ENCODE assay signal across 21 cellular contexts in genomic region chrX:23937100-23937499, GRCh38. TPM values are rescaled to one million over a fixed set of nuclear protein-coding genes. Genes with fewer than 3 reads are reported as not detected.
DNase-seq lines count a peak whose midpoint lies in the region; ATAC-seq and TF ChIP-seq lines count a peak whose summit lies in the region.
"Had no signal": no experiment of that assay in that cellular context is flagged by ENCODE, and none has a peak within 500 bp of the region (broad histone marks: within the 10 kb centered on the region; RNA-seq: fewer than 3 reads in every experiment).

No MANE protein-coding gene starts in this region.

- H3K79me2 ChIP-seq in GM23338 (replicated peaks; ENCODE audit: insufficient read depth) (no peaks in the 10 kb centered on the region), neural progenitor cell (ENCODE audit: low read depth) (no peaks in the 10 kb centered on the region)

- no peaks in the 10 kb centered on the region for H3F3A ChIP-seq in GM23338 (replicated peaks; ENCODE audit: low read depth)
- H3F3A ChIP-seq in neural progenitor cell (ENCODE audit: low read depth), result peaks cover 1% of the 10 kb centered on the region

- CTCF ChIA-PET in WTC11 (lab: Charles Lee), result interaction anchor here (0.6 to 1.8 kb wide), 5 partner anchors 13 to 117 kb away, joined by 3 to 11 read pairs (median 4); partner anchors contain the start of genes APOO and CXorf58

- H3K4me3 ChIP-seq in GM23338 (no peak overlapping the region), neural progenitor cell (no peak overlapping the region)
- H3K4me3 ChIP-seq: lung, testis had no signal

- H3K4me3 Mint-ChIP-seq in GM23338 (no peak overlapping the region), WTC11 (no peak overlapping the region), neural progenitor cell (no peak overlapping the region)
- H3K4me3 Mint-ChIP-seq: activated naive CD4-positive, alpha-beta T cell treated with anti-CD3 and anti-CD28 coated beads for 36 hours; activated T-cell treated with anti-CD3 and anti-CD28 coated beads, Interleukin-2, amount 50 U/mL, for 4 hours; stimulated activated effector memory CD8-positive, alpha-beta T cell treated with anti-CD3 and anti-CD28 coated beads, Interleukin-12 subunit alpha, Interleukin-12 subunit beta, amount 100 ng/mL, for 72 hours; T-cell had no signal

- H3K36me3 ChIP-seq in GM23338 (ENCODE audit: insufficient read depth) (no peaks in the 10 kb centered on the region), neural progenitor cell (no peaks in the 10 kb centered on the region)

- H4K20me1 ChIP-seq in GM23338 (replicated peaks; ENCODE audit: insufficient read depth), result no peaks in the 10 kb centered on the region
- no peaks in the 10 kb centered on the region for H4K20me1 ChIP-seq in neural progenitor cell (ENCODE audit: low read depth)

- H3K9me3 ChIP-seq in neural progenitor cell (ENCODE audit: low read depth), result no peaks in the 10 kb centered on the region
- H3K9me3 ChIP-seq: testis had no signal

- H3K27ac ChIP-seq in GM23338 (ENCODE audit: low read depth) (no peak overlapping the region), neural progenitor cell (no peak overlapping the region)
- H3K27ac ChIP-seq: testis, VCaP had no signal

- H3K4me2 ChIP-seq in GM23338 (no peak overlapping the region), neural progenitor cell (no peak overlapping the region)

- no peak overlapping the region for H3K9ac ChIP-seq in neural progenitor cell

- H3K9me2 ChIP-seq in GM23338 (ENCODE audit: insufficient read depth), result no peaks in the 10 kb centered on the region

- peaks cover 5% of the 10 kb centered on the region; the same call in 2 of the 3 replicates for H3K4me1 Mint-ChIP-seq in GM23338
- H3K4me1 Mint-ChIP-seq in WTC11, result peaks cover 2% of the 10 kb centered on the region; the same call in 1 of the 2 replicates
- H3K4me1 Mint-ChIP-seq in neural progenitor cell, result peaks cover 3% of the 10 kb centered on the region
- H3K4me1 Mint-ChIP-seq: stimulated activated effector memory CD8-positive, alpha-beta T cell treated with anti-CD3 and anti-CD28 coated beads, Interleukin-12 subunit alpha, Interleukin-12 subunit beta, amount 100 ng/mL, for 72 hours had no signal

- H3K27me3 Mint-ChIP-seq in GM23338 (ENCODE audit: insufficient read depth, low read depth, poor library complexity), result no peaks in the 10 kb centered on the region
- H3K27me3 Mint-ChIP-seq in WTC11 (ENCODE audit: low read depth), result no peaks in the 10 kb centered on the region
- peaks cover 5% of the 10 kb centered on the region for H3K27me3 Mint-ChIP-seq in neural progenitor cell (ENCODE audit: insufficient read depth, low read depth)
- H3K27me3 Mint-ChIP-seq: T-cell had no signal

- DNase-seq in GM23338 (ENCODE audit: low spot score), result peak; percentile 13
- peak; percentile 7 for DNase-seq in M059J (ENCODE audit: low read depth)
- DNase-seq in WTC11 (ENCODE audit: low spot score), result no peak
- peak; percentile 23 for DNase-seq in neural progenitor cell (ENCODE audit: low spot score)
- no peak for DNase-seq in NCI-H446 treated with DMSO at 0.1 percent for 48 hours (lab: John Stamatoyannopoulos, UW)
- DNase-seq in AG20443 (ENCODE audit: low spot score), result no peak
- DNase-seq: activated naive CD4-positive, alpha-beta T cell treated with anti-CD3 and anti-CD28 coated beads for 36 hours; activated T-cell treated with anti-CD3 and anti-CD28 coated beads, Interleukin-2, amount 50 U/mL, for 4 hours; anterior cingulate cortex; Karpas-422; NCI-H1105 treated with DMSO at 0.1 percent for 48 hours; NCI-H2227 treated with DMSO at 0.1 percent for 48 hours; right cardiac atrium; T-cell; testis had no signal

- H3K4me1 ChIP-seq in GM23338 (ENCODE audit: insufficient read depth), result no peaks in the 10 kb centered on the region; the same call in 1 of the 2 replicates
- no peaks in the 10 kb centered on the region for H3K4me1 ChIP-seq in neural progenitor cell
- H3K4me1 ChIP-seq: testis had no signal

- H3K9me3 Mint-ChIP-seq in GM23338 (no peaks in the 10 kb centered on the region), WTC11 (no peaks in the 10 kb centered on the region), neural progenitor cell (no peaks in the 10 kb centered on the region)
- H3K9me3 Mint-ChIP-seq: activated naive CD4-positive, alpha-beta T cell treated with anti-CD3 and anti-CD28 coated beads for 36 hours; activated T-cell treated with anti-CD3 and anti-CD28 coated beads, Interleukin-2, amount 50 U/mL, for 4 hours; stimulated activated effector memory CD8-positive, alpha-beta T cell treated with anti-CD3 and anti-CD28 coated beads, Interleukin-12 subunit alpha, Interleukin-12 subunit beta, amount 100 ng/mL, for 72 hours; T-cell had no signal

- TF ChIP-seq CTCF in GM23338 (conservative IDR thresholded peaks at IDR 0.05; ENCODE audit: low read depth in 2 of 2) (0 out of 4 replicates have a peak, but pooled peaks of 1 of the 2 experiments have one; percentile 6), WTC11 (IDR thresholded peaks at IDR 0.05) (no peak), neural progenitor cell (IDR thresholded peaks at IDR 0.05) (peak; percentile 21)

- H3K27ac Mint-ChIP-seq in GM23338, result no peak overlapping the region
- no peak overlapping the region for H3K27ac Mint-ChIP-seq in WTC11
- H3K27ac Mint-ChIP-seq in neural progenitor cell, result no peak overlapping the region
- H3K27ac Mint-ChIP-seq: activated naive CD4-positive, alpha-beta T cell treated with anti-CD3 and anti-CD28 coated beads for 36 hours; stimulated activated effector memory CD8-positive, alpha-beta T cell treated with anti-CD3 and anti-CD28 coated beads, Interleukin-12 subunit alpha, Interleukin-12 subunit beta, amount 100 ng/mL, for 72 hours; T-cell had no signal

- ATAC-seq in GM23338, result peak; percentile 75
- ATAC-seq in WTC11, result 0 out of 2 replicates have a peak, but pooled peaks have one; percentile 38
- no peak for ATAC-seq in GM19351 (IDR thresholded peaks at IDR 0.05; ENCODE audit: unreplicated experiment)
- ATAC-seq: activated T-cell treated with anti-CD3 and anti-CD28 coated beads, Interleukin-2, amount 50 U/mL, for 4 hours; right cardiac atrium; Right ventricle myocardium inferior; stimulated activated effector memory CD8-positive, alpha-beta T cell treated with anti-CD3 and anti-CD28 coated beads, Interleukin-12 subunit alpha, Interleukin-12 subunit beta, amount 100 ng/mL, for 72 hours; T-cell had no signal

- H3K27me3 ChIP-seq in GM23338 (ENCODE audit: insufficient read depth) (no peaks in the 10 kb centered on the region), neural progenitor cell (no peaks in the 10 kb centered on the region)
- H3K27me3 ChIP-seq: testis had no signal

- H3K36me3 Mint-ChIP-seq in GM23338 (ENCODE audit: low read depth) (no peaks in the 10 kb centered on the region), WTC11 (no peaks in the 10 kb centered on the region), neural progenitor cell (no peaks in the 10 kb centered on the region)
- H3K36me3 Mint-ChIP-seq: stimulated activated effector memory CD8-positive, alpha-beta T cell treated with anti-CD3 and anti-CD28 coated beads, Interleukin-12 subunit alpha, Interleukin-12 subunit beta, amount 100 ng/mL, for 72 hours; T-cell had no signal

- POLR2A ChIA-PET in WTC11 (lab: Charles Lee), result no interaction called here

- no peak overlapping the region for H2AFZ ChIP-seq in GM23338
- no peak overlapping the region for H2AFZ ChIP-seq in neural progenitor cell (replicated peaks)

TF ChIP-seq in GM23338, 12 proteins besides CTCF, POLR2A, EP300 and RAD21 (continues in another document):
- TF ChIP-seq STAT1 (IDR thresholded peaks at IDR 0.05; ENCODE audit: unreplicated experiment), result no peak
- no peak for TF ChIP-seq EZH2phosphoT487 (IDR thresholded peaks at IDR 0.05; ENCODE audit: unreplicated experiment)
- no peak for TF ChIP-seq EZH2 (IDR thresholded peaks at IDR 0.05; ENCODE audit: low read depth, unreplicated experiment)
- TF ChIP-seq POLR2AphosphoS5 (IDR thresholded peaks at IDR 0.05; ENCODE audit: low read depth), result no peak
- TF ChIP-seq, protein P1, sequence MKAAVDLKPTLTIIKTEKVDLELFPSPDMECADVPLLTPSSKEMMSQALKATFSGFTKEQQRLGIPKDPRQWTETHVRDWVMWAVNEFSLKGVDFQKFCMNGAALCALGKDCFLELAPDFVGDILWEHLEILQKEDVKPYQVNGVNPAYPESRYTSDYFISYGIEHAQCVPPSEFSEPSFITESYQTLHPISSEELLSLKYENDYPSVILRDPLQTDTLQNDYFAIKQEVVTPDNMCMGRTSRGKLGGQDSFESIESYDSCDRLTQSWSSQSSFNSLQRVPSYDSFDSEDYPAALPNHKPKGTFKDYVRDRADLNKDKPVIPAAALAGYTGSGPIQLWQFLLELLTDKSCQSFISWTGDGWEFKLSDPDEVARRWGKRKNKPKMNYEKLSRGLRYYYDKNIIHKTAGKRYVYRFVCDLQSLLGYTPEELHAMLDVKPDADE (IDR thresholded peaks at IDR 0.05), result no peak
- TF ChIP-seq ZNF114 (CRISPR knock-in tag; IDR thresholded peaks at IDR 0.05), result no peak

TF ChIP-seq in WTC11, 78 proteins besides CTCF, POLR2A, EP300 and RAD21 (continues in another document):
- TF ChIP-seq TP53 (CRISPR knock-in tag; IDR thresholded peaks at IDR 0.05) (no peak), HMGA2 (CRISPR knock-in tag; IDR thresholded peaks at IDR 0.05) (no peak), ZNF317 (CRISPR knock-in tag; IDR thresholded peaks at IDR 0.05; ENCODE audit: borderline replicate concordance, low read depth) (no peak), IRF1 (CRISPR knock-in tag; IDR thresholded peaks at IDR 0.05) (no peak), NR1H2 (CRISPR knock-in tag; IDR thresholded peaks at IDR 0.05) (no peak), ZNF263 (CRISPR knock-in tag; IDR thresholded peaks at IDR 0.05; ENCODE audit: low read depth) (no peak)

RNA-seq across cellular contexts. Expression of gene CXorf58, which starts 29.3 kb away (rescaled TPM):
- total RNA-seq in GM23338 (2014; rRNA removed; shearing (Covaris generic)), result 0.56 TPM in 1 of 2 replicates, not detected in the other
- not detected in 2 replicates for polyA plus RNA-seq in GM23338 (2016; fragmentation: Nextera tagmentation; extraction: Ambion mirVana)
- total RNA-seq in M059J (2014; rRNA removed; shearing (Covaris generic)), result 0.39 TPM in 1 of 2 replicates, not detected in the other
- total RNA-seq in WTC11 (2021) (0.27 TPM in 1 of 3 replicates, not detected in the others), neural progenitor cell (ENCODE audit: low replicate concordance) (not detected in 2 replicates)
- total RNA-seq: omental fat pad, T-cell had no signal

RNA-seq across cellular contexts. Expression of gene APOO, which starts 29.4 kb away (rescaled TPM):
- total RNA-seq in GM23338 (2014; rRNA removed; shearing (Covaris generic)), result 31.0 and 32.8 TPM in 2 replicates
- 72.4 and 77.6 TPM in 2 replicates for polyA plus RNA-seq in GM23338 (2016; fragmentation: Nextera tagmentation; extraction: Ambion mirVana)
- 69.9 and 72.4 TPM in 2 replicates for total RNA-seq in M059J (2014; rRNA removed; shearing (Covaris generic))
- total RNA-seq in WTC11 (2021), result 41.6 to 55.5 TPM (median 46.9 TPM) in 3 replicates
- total RNA-seq in neural progenitor cell (ENCODE audit: low replicate concordance), result 44.2 and 81.0 TPM in 2 replicates

Comparison
In these comparisons a context has a peak if more than half of its experiments do, and no peak if none do; other contexts are left out.
1. DNase-seq: peak in GM23338 (single experiment), M059J (single experiment) and neural progenitor cell (single experiment); none in WTC11 (single experiment), NCI-H446 treated with DMSO at 0.1 percent for 48 hours (single experiment) and AG20443 (single experiment).